ENCODE assay signal across 16 cellular contexts in genomic region chrX:147226801-147227200, GRCh38.
DNase-seq lines count a peak whose midpoint lies in the region; ATAC-seq, FAIRE-seq and TF ChIP-seq lines count a peak whose summit lies in the region.
"Had no signal": no experiment of that assay in that cellular context is flagged by ENCODE, and none has a peak within 500 bp of the region (broad histone marks: within the 10 kb centered on the region; RNA-seq: fewer than 3 reads in every experiment).

No MANE protein-coding gene starts in this region.

- intact Hi-C loops in upper lobe of right lung (cut with DNase I), result no loop called here
- intact Hi-C loops in right cardiac atrium (cut with DNase I), result no loop called here

- DNase-seq in A172 (ENCODE audit: low spot score) (peak; percentile 14), H4 (ENCODE audit: low spot score) (peak; percentile 2), RCC 7860 (ENCODE audit: low spot score) (peak; percentile 69), kidney tubule cell (ENCODE audit: low spot score) (peak; percentile 80), NCI-H2081 treated with DMSO at 0.1 percent for 48 hours (lab: John Stamatoyannopoulos, UW) (no peak), upper lobe of right lung (no peak), right cardiac atrium (no peak), NCI-H1048 (lab: John Stamatoyannopoulos, UW) (no peak)
- DNase-seq: CD8-positive, alpha-beta T cell; COR-L47; DMS53; GF-D8; GM23248; H7; KG1 had no signal

- no peak for ATAC-seq in upper lobe of right lung
- no peak for ATAC-seq in right cardiac atrium
- ATAC-seq: CD8-positive, alpha-beta T cell had no signal

- no peaks in the 10 kb centered on the region for H3K36me3 ChIP-seq in upper lobe of right lung

- no peak for TF ChIP-seq CTCF in upper lobe of right lung (IDR thresholded peaks at IDR 0.05)

- peak; percentile 85 for FAIRE-seq in RCC 7860 (lab: Jason Lieb, UNC)

- no peak overlapping the region for H3K4me3 ChIP-seq in upper lobe of right lung
- H3K4me3 ChIP-seq in right cardiac atrium (ENCODE audit: low read length), result no peak overlapping the region
- H3K4me3 ChIP-seq: GM23248 had no signal

- no peaks in the 10 kb centered on the region for H3K9me3 ChIP-seq in upper lobe of right lung
- no peaks in the 10 kb centered on the region for H3K9me3 ChIP-seq in right cardiac atrium (ENCODE audit: control insufficient read depth, low read length)

- H3K4me1 ChIP-seq in upper lobe of right lung (no peaks in the 10 kb centered on the region), right cardiac atrium (ENCODE audit: control insufficient read depth, insufficient read depth, low read length) (no peaks in the 10 kb centered on the region)

- H3K27me3 ChIP-seq in upper lobe of right lung (no peaks in the 10 kb centered on the region), right cardiac atrium (ENCODE audit: control insufficient read depth, insufficient read depth) (no peaks in the 10 kb centered on the region)

- WGBS in right cardiac atrium, result 80% methylated on average over 3 of the region's 3 CpGs

- H3K27ac ChIP-seq in upper lobe of right lung (no peak overlapping the region), right cardiac atrium (ENCODE audit: low read length) (no peak overlapping the region)
- H3K27ac ChIP-seq: 22Rv1, GM23248 had no signal

Comparison
In these comparisons a context has a peak if more than half of its experiments do, and no peak if none do; other contexts are left out.
1. DNase-seq: peak in A172 (single experiment), H4 (single experiment), RCC 7860 (single experiment) and kidney tubule cell (single experiment); none in NCI-H2081 treated with DMSO at 0.1 percent for 48 hours (single experiment), upper lobe of right lung (single experiment), right cardiac atrium (0 of 3) and NCI-H1048 (single experiment).